In genomic region chr13:32674503-32674902, GRCh38 we compare ENCODE assay signal across 8 cellular contexts.
"Had no signal": no experiment of that assay in that cellular context is flagged by ENCODE, and none has a peak within 500 bp of the region (broad histone marks: within the 10 kb centered on the region; RNA-seq: fewer than 3 reads in every experiment).

No MANE protein-coding gene starts in this region.

- H3K9me3 Mint-ChIP-seq: IgD-negative memory B cell had no signal

- H3K4me3 Mint-ChIP-seq: IgD-negative memory B cell had no signal

- H3K27me3 Mint-ChIP-seq: IgD-negative memory B cell had no signal

- H3K27ac Mint-ChIP-seq: IgD-negative memory B cell had no signal

- H3K4me3 ChIP-seq: K562 had no signal

- DNase-seq: IMR-90, KBM-7, KG1 had no signal

- ATAC-seq: HepG2, K562 had no signal

- H3K27ac ChIP-seq: HL-60, KMS-11 had no signal

- H3K4me1 Mint-ChIP-seq: IgD-negative memory B cell had no signal
